Comparison of ENCODE assay signal across 16 cellular contexts in the genomic region with DNA sequence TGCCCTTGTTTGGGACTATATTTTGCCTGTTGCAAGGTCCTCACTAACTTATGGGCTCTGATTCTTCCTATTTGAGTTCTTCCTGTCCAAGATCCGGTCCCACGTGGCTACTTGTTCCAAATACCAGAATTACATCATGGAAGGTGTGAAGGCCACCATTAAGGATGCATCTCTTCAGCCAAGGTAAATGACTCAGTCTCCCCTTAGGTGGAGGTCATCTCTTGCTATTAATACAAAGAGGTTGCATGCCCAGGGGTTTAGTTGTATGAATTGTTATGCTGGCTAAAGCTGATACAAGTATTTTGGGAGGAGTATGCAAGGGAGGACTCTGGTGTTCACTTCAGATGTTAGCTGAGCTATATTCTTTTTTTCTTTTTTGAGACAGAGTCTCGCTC. TPM values are rescaled to one million over a fixed set of nuclear protein-coding genes. Genes with fewer than 3 reads are reported as not detected.
DNase-seq lines count a peak whose midpoint lies in the region; ATAC-seq and TF ChIP-seq lines count a peak whose summit lies in the region.
"Had no signal": no experiment of that assay in that cellular context is flagged by ENCODE, and none has a peak within 500 bp of the region (broad histone marks: within the 10 kb centered on the region; RNA-seq: fewer than 3 reads in every experiment).

No MANE protein-coding gene starts in this region.

- no peaks in the 10 kb centered on the region for H3K27me3 ChIP-seq in RWPE2 (ENCODE audit: insufficient read depth, poor library complexity, severe bottlenecking)
- H3K27me3 ChIP-seq in sigmoid colon = no peaks in the 10 kb centered on the region
- no peaks in the 10 kb centered on the region for H3K27me3 ChIP-seq in PC-9 (ENCODE audit: insufficient read depth, low read depth)

- peaks cover 75% of the 10 kb centered on the region for H3K36me3 Mint-ChIP-seq in stimulated activated naive CD8-positive, alpha-beta T cell treated with anti-CD3 and anti-CD28 coated beads, Interleukin-15, Interleukin-2, amounts not matched to agents 100 ng/mL and 50 ng/mL, for 24 hours (ENCODE audit: low read depth)
- H3K36me3 Mint-ChIP-seq in endothelial cell (ENCODE audit: low read depth, unreplicated experiment) = peaks cover 32% of the 10 kb centered on the region

- intact Hi-C loops in sigmoid colon (cut with DNase I) = no loop called here
- intact Hi-C loops in PC-9 (cut with micrococcal nuclease; ENCODE audit: unreplicated experiment) = no loop called here

- no peaks in the 10 kb centered on the region for H3K9me3 Mint-ChIP-seq in stimulated activated naive CD8-positive, alpha-beta T cell treated with anti-CD3 and anti-CD28 coated beads, Interleukin-15, Interleukin-2, amounts not matched to agents 100 ng/mL and 50 ng/mL, for 24 hours
- no peaks in the 10 kb centered on the region for H3K9me3 Mint-ChIP-seq in stimulated activated naive CD8-positive, alpha-beta T cell treated with anti-CD3 and anti-CD28 coated beads, Interleukin-15, amount 100 ng/mL, for 72 hours
- H3K9me3 Mint-ChIP-seq in endothelial cell (ENCODE audit: unreplicated experiment) = no peaks in the 10 kb centered on the region
- H3K9me3 Mint-ChIP-seq: CD4-positive, alpha-beta memory T cell had no signal

- no peak for TF ChIP-seq POLR2A in sigmoid colon (IDR thresholded peaks at IDR 0.05)

- peaks cover 93% of the 10 kb centered on the region for H3K36me3 ChIP-seq in RWPE2 (ENCODE audit: low read depth)
- H3K36me3 ChIP-seq in sigmoid colon = peaks cover 19 to 90% (median 43%) of the 10 kb centered on the region in 4 donors
- H3K36me3 ChIP-seq in PC-9 (ENCODE audit: low read depth) = peaks cover 72% of the 10 kb centered on the region

- H2AFZ ChIP-seq in PC-9 = no peak overlapping the region
- H2AFZ ChIP-seq: GM23248 had no signal

- H3K27ac ChIP-seq in RWPE2 (ENCODE audit: poor library complexity, severe bottlenecking) (no peak overlapping the region), sigmoid colon (no peak overlapping the region), PC-9 (no peak overlapping the region)
- H3K27ac ChIP-seq: GM23248 had no signal

- BruUV-seq in PC-9 (replicated peaks; lab: Mats Ljungman, UMichigan) = no TSS peak

- peak overlapping the region; percentile 4 for H3K27ac Mint-ChIP-seq in stimulated activated naive CD8-positive, alpha-beta T cell treated with anti-CD3 and anti-CD28 coated beads, Interleukin-15, Interleukin-2, amounts not matched to agents 100 ng/mL and 50 ng/mL, for 24 hours
- no peak overlapping the region for H3K27ac Mint-ChIP-seq in stimulated activated naive CD8-positive, alpha-beta T cell treated with anti-CD3 and anti-CD28 coated beads, Interleukin-15, amount 100 ng/mL, for 72 hours
- H3K27ac Mint-ChIP-seq in endothelial cell (ENCODE audit: unreplicated experiment) = no peak overlapping the region
- H3K27ac Mint-ChIP-seq: CD4-positive, alpha-beta memory T cell had no signal

- H3K4me1 ChIP-seq in RWPE2 (ENCODE audit: insufficient read depth, poor library complexity, severe bottlenecking) = peaks cover 3% of the 10 kb centered on the region
- H3K4me1 ChIP-seq in sigmoid colon = peaks cover 0 to 10% (median 5%) of the 10 kb centered on the region in 4 donors
- 0 out of 2 replicates have a peak, but pooled peaks cover 3% of the 10 kb centered on the region for H3K4me1 ChIP-seq in PC-9 (replicated peaks; ENCODE audit: insufficient read depth)

- H3K27me3 Mint-ChIP-seq in stimulated activated naive CD8-positive, alpha-beta T cell treated with anti-CD3 and anti-CD28 coated beads, Interleukin-15, Interleukin-2, amounts not matched to agents 100 ng/mL and 50 ng/mL, for 24 hours = no peaks in the 10 kb centered on the region
- no peaks in the 10 kb centered on the region for H3K27me3 Mint-ChIP-seq in stimulated activated naive CD8-positive, alpha-beta T cell treated with anti-CD3 and anti-CD28 coated beads, Interleukin-15, amount 100 ng/mL, for 72 hours
- H3K27me3 Mint-ChIP-seq in endothelial cell (ENCODE audit: unreplicated experiment) = peaks cover 1% of the 10 kb centered on the region
- H3K27me3 Mint-ChIP-seq: CD4-positive, alpha-beta memory T cell had no signal

- POLR2A ChIA-PET in PC-9 (lab: Charles Lee; ENCODE audit: unreplicated experiment) = no interaction called here

- H3K9me3 ChIP-seq in RWPE2 (ENCODE audit: severe bottlenecking) = no peaks in the 10 kb centered on the region
- H3K9me3 ChIP-seq in sigmoid colon = no peaks in the 10 kb centered on the region
- no peaks in the 10 kb centered on the region for H3K9me3 ChIP-seq in PC-9 (ENCODE audit: insufficient read depth, low read depth)

- no peak for DNase-seq in stimulated activated naive CD8-positive, alpha-beta T cell treated with anti-CD3 and anti-CD28 coated beads, Interleukin-15, amount 100 ng/mL, for 72 hours
- peak; percentile 29 for DNase-seq in RWPE2 (ENCODE audit: low spot score)
- DNase-seq in endothelial cell (ENCODE audit: low spot score) = no peak
- DNase-seq in sigmoid colon = peak; percentile 3
- no peak for DNase-seq in PC-9
- no peak for DNase-seq in HK-2 (ENCODE audit: unreplicated experiment)
- DNase-seq: C1 segment of cervical spinal cord; CD4-positive, alpha-beta memory T cell; COR-L47; DMS153; DND-41; GM23248; H7; HCEC 1CT had no signal

- no peak for ATAC-seq in stimulated activated naive CD8-positive, alpha-beta T cell treated with anti-CD3 and anti-CD28 coated beads, Interleukin-15, amount 100 ng/mL, for 72 hours
- ATAC-seq in RWPE2 (ENCODE audit: low read depth) = no peak
- no peak for ATAC-seq in GM21737 (IDR thresholded peaks at IDR 0.05; ENCODE audit: unreplicated experiment)

- peaks cover 69% of the 10 kb centered on the region for H4K20me1 ChIP-seq in PC-9 (ENCODE audit: insufficient read depth)

- no peak overlapping the region for H3K4me3 Mint-ChIP-seq in stimulated activated naive CD8-positive, alpha-beta T cell treated with anti-CD3 and anti-CD28 coated beads, Interleukin-15, Interleukin-2, amounts not matched to agents 100 ng/mL and 50 ng/mL, for 24 hours
- no peak overlapping the region for H3K4me3 Mint-ChIP-seq in stimulated activated naive CD8-positive, alpha-beta T cell treated with anti-CD3 and anti-CD28 coated beads, Interleukin-15, amount 100 ng/mL, for 72 hours
- H3K4me3 Mint-ChIP-seq in endothelial cell (ENCODE audit: unreplicated experiment) = peak overlapping the region; percentile 12
- H3K4me3 Mint-ChIP-seq: CD4-positive, alpha-beta memory T cell had no signal

- CTCF ChIA-PET in PC-9 (lab: Charles Lee) = interaction anchor here (0.6 to 1.2 kb wide), 2 partner anchors 20 to 149 kb away, joined by 3 to 6 read pairs; no protein-coding TSS in a partner anchor

- H3K4me2 ChIP-seq in PC-9 = no peak overlapping the region

- no peak for TF ChIP-seq EP300 in sigmoid colon (IDR thresholded peaks at IDR 0.05)

- no peaks in the 10 kb centered on the region for H3K9me2 ChIP-seq in PC-9 (ENCODE audit: insufficient read depth)

- H3K4me3 ChIP-seq in RWPE2 (ENCODE audit: severe bottlenecking) (no peak overlapping the region), sigmoid colon (no peak overlapping the region), PC-9 (no peak overlapping the region)
- H3K4me3 ChIP-seq: GM23248 had no signal

- peaks cover 21% of the 10 kb centered on the region for H3K4me1 Mint-ChIP-seq in stimulated activated naive CD8-positive, alpha-beta T cell treated with anti-CD3 and anti-CD28 coated beads, Interleukin-15, Interleukin-2, amounts not matched to agents 100 ng/mL and 50 ng/mL, for 24 hours (ENCODE audit: low read depth)
- H3K4me1 Mint-ChIP-seq in stimulated activated naive CD8-positive, alpha-beta T cell treated with anti-CD3 and anti-CD28 coated beads, Interleukin-15, amount 100 ng/mL, for 72 hours = peaks cover 28% of the 10 kb centered on the region
- no peaks in the 10 kb centered on the region for H3K4me1 Mint-ChIP-seq in endothelial cell (ENCODE audit: unreplicated experiment)

- 91 to 95% methylated on average over 3 of the region's 3 CpGs for WGBS in sigmoid colon, 2 donors

- TF ChIP-seq CTCF in RWPE2 (IDR thresholded peaks at IDR 0.05; ENCODE audit: poor library complexity, severe bottlenecking) = no peak
- TF ChIP-seq CTCF in endothelial cell (IDR thresholded peaks at IDR 0.05; ENCODE audit: unreplicated experiment) = no peak
- no peak for TF ChIP-seq CTCF in sigmoid colon (IDR thresholded peaks at IDR 0.05)
- TF ChIP-seq CTCF in PC-9 (conservative IDR thresholded peaks at IDR 0.05) = no peak

- peaks cover 67% of the 10 kb centered on the region for H3K79me2 ChIP-seq in PC-9 (ENCODE audit: low read depth)

- H3F3A ChIP-seq in PC-9 (ENCODE audit: insufficient read depth, low read depth) = peaks cover 66% of the 10 kb centered on the region

RNA-seq across cellular contexts. Expression of gene RNF114, which starts 9.1 kb away (rescaled TPM):
- total RNA-seq in endothelial cell (ENCODE audit: unreplicated experiment) = 46.8 TPM
- total RNA-seq in sigmoid colon = 100 to 1,000 TPM; 121 to 151 (median 136) TPM
- polyA plus RNA-seq in sigmoid colon = 10 to 100 TPM; 59.5 to 61.7 (median 61.0) TPM
- 92.5 and 125 TPM in 2 replicates for total RNA-seq in PC-9 (2021)

RNA-seq across cellular contexts. Expression of gene SPATA2, which starts 30.0 kb away (rescaled TPM):
- total RNA-seq in endothelial cell (ENCODE audit: unreplicated experiment) = 8.4 TPM
- 1 to 10 TPM; 2.1 to 4.7 (median 2.7) TPM for total RNA-seq in sigmoid colon
- polyA plus RNA-seq in sigmoid colon = 10 to 100 TPM; 10.7 to 12.5 (median 10.8) TPM
- 7.3 and 10.9 TPM in 2 replicates for total RNA-seq in PC-9 (2021)

RNA-seq across cellular contexts. Expression of gene SNAI1, which starts 37.5 kb away (rescaled TPM):
- total RNA-seq in endothelial cell (ENCODE audit: unreplicated experiment) (26.4 TPM), sigmoid colon (1 to 10 TPM; 1.1 to 2.6 (median 1.8) TPM), PC-9 (2021) (2.2 and 3.6 TPM in 2 replicates)
- polyA plus RNA-seq in sigmoid colon = 1 to 10 TPM in 1 of 3 donors, under 1 TPM in 2; 0.60 to 2.9 (median 0.69) TPM

Comparison
In these comparisons a context has a peak if more than half of its experiments do, and no peak if none do; other contexts are left out.
1. DNase-seq: peak in RWPE2 (single experiment) and sigmoid colon (single experiment); none in stimulated activated naive CD8-positive, alpha-beta T cell treated with anti-CD3 and anti-CD28 coated beads, Interleukin-15, amount 100 ng/mL, for 72 hours (0 of 2), endothelial cell (single experiment), PC-9 (0 of 2) and HK-2 (single experiment).